8 cellular contexts compared by ENCODE assay signal in genomic region chr10:33116293-33116697, GRCh38.
DNase-seq lines count a peak whose midpoint lies in the region; ATAC-seq and TF ChIP-seq lines count a peak whose summit lies in the region.

No MANE protein-coding gene starts in this region.

- CTCF ChIA-PET in A673 (lab: Charles Lee) (interaction anchor here (0.5 to 1.0 kb wide), 6 partner anchors 48 to 1846 kb away, joined by 3 to 6 read pairs (median 4); partner anchors contain the start of gene NRP1), Panc1 (lab: Charles Lee) (interaction anchor here (0.8 kb wide), 1 partner anchor 72 kb away, joined by 3 read pairs; no protein-coding TSS in a partner anchor)

- H3K27me3 Mint-ChIP-seq in endothelial cell (ENCODE audit: unreplicated experiment) = no peaks in the 10 kb centered on the region
- peaks cover 21% of the 10 kb centered on the region for H3K27me3 Mint-ChIP-seq in nephron (ENCODE audit: low read depth)
- H3K27me3 Mint-ChIP-seq in activated T-helper 1 cell treated with anti-CD3 and anti-CD28 coated beads, Interleukin-12 subunit alpha, Interleukin-12 subunit beta, Interleukin-2, Interleukin-4 antibody, amounts not matched to agents 30 ng/mL and 10 ng/mL and 1 ng/mL, durations not matched to agents 14 hours and 24 hours and 36 hours (ENCODE audit: insufficient read depth) = no peaks in the 10 kb centered on the region

- H3K36me3 ChIP-seq in A673 (ENCODE audit: insufficient read depth, low read length, poor library complexity, severe bottlenecking) (no peaks in the 10 kb centered on the region), Panc1 (ENCODE audit: control insufficient read depth, insufficient read depth, low read length) (no peaks in the 10 kb centered on the region)

- DNase-seq in A673 (ENCODE audit: low spot score) (peak; percentile 82), G401 (ENCODE audit: low spot score) (peak; percentile 18), Panc1 (ENCODE audit: low read depth, low spot score) (no peak), endothelial cell (ENCODE audit: low spot score) (peak; percentile 66), SIG-M5 (lab: John Stamatoyannopoulos, UW) (no peak)
- no peak for DNase-seq in activated T-helper 1 cell treated with anti-CD3 and anti-CD28 coated beads, Interleukin-12 subunit alpha, Interleukin-12 subunit beta, Interleukin-2, Interleukin-4 antibody, amounts not matched to agents 30 ng/mL and 10 ng/mL and 1 ng/mL, durations not matched to agents 14 hours and 24 hours and 36 hours (ENCODE audit: low spot score)

- H3K36me3 Mint-ChIP-seq in endothelial cell (ENCODE audit: low read depth, unreplicated experiment) = no peaks in the 10 kb centered on the region
- no peaks in the 10 kb centered on the region for H3K36me3 Mint-ChIP-seq in nephron (ENCODE audit: low read depth)
- H3K36me3 Mint-ChIP-seq in activated T-helper 1 cell treated with anti-CD3 and anti-CD28 coated beads, Interleukin-12 subunit alpha, Interleukin-12 subunit beta, Interleukin-2, Interleukin-4 antibody, amounts not matched to agents 30 ng/mL and 10 ng/mL and 1 ng/mL, durations not matched to agents 14 hours and 24 hours and 36 hours (ENCODE audit: low read depth) = no peaks in the 10 kb centered on the region

- in situ Hi-C loops in G401 (cut with HindIII; ENCODE audit: low sequenced_read_pairs) = no loop called here
- in situ Hi-C loops in Panc1 (cut with HindIII; ENCODE audit: low pct_unique_long_range_greater_than_20kb, low sequenced_read_pairs) = no loop called here

- H3K9me3 ChIP-seq in A673 (ENCODE audit: low read depth, low read length, poor library complexity, severe bottlenecking) = no peaks in the 10 kb centered on the region
- no peaks in the 10 kb centered on the region for H3K9me3 ChIP-seq in Panc1 (ENCODE audit: control insufficient read depth, insufficient read depth, low read depth, low read length)

- H3K27ac Mint-ChIP-seq in endothelial cell (ENCODE audit: unreplicated experiment) (no peak overlapping the region), nephron (peak overlapping the region in 1 of 3 experiments; percentile 36)
- no peak overlapping the region for H3K27ac Mint-ChIP-seq in activated T-helper 1 cell treated with anti-CD3 and anti-CD28 coated beads, Interleukin-12 subunit alpha, Interleukin-12 subunit beta, Interleukin-2, Interleukin-4 antibody, amounts not matched to agents 30 ng/mL and 10 ng/mL and 1 ng/mL, durations not matched to agents 14 hours and 24 hours and 36 hours

- H3K4me1 ChIP-seq in A673 (ENCODE audit: insufficient read depth, low read length, poor library complexity, severe bottlenecking) (peaks cover 12% of the 10 kb centered on the region), Panc1 (ENCODE audit: control insufficient read depth, insufficient read depth, low read length) (peaks cover under 1% of the 10 kb centered on the region; the same call in 1 of the 2 replicates)

- H3K4me3 ChIP-seq in A673 (ENCODE audit: low read depth, low read length, poor library complexity, severe bottlenecking) (no peak overlapping the region), Panc1 (ENCODE audit: low read depth in 2 of 2, low read length in 2 of 2) (no peak overlapping the region)

- H3K9me3 Mint-ChIP-seq in endothelial cell (ENCODE audit: unreplicated experiment) = no peaks in the 10 kb centered on the region
- H3K9me3 Mint-ChIP-seq in nephron = no peaks in the 10 kb centered on the region
- no peaks in the 10 kb centered on the region for H3K9me3 Mint-ChIP-seq in activated T-helper 1 cell treated with anti-CD3 and anti-CD28 coated beads, Interleukin-12 subunit alpha, Interleukin-12 subunit beta, Interleukin-2, Interleukin-4 antibody, amounts not matched to agents 30 ng/mL and 10 ng/mL and 1 ng/mL, durations not matched to agents 14 hours and 24 hours and 36 hours

- BruUV-seq in A673 (replicated peaks; lab: Mats Ljungman, UMichigan) = no TSS peak
- BruUV-seq in Panc1 (replicated peaks; lab: Mats Ljungman, UMichigan) = no TSS peak

- POLR2A ChIA-PET in A673 (lab: Charles Lee; ENCODE audit: low non-redundant PET) (no interaction called here), Panc1 (lab: Charles Lee) (no interaction called here)

- no peaks in the 10 kb centered on the region for H3K27me3 ChIP-seq in A673 (replicated peaks; ENCODE audit: insufficient read depth, low read depth, low read length, poor library complexity)
- H3K27me3 ChIP-seq in Panc1 (ENCODE audit: control insufficient read depth, insufficient read depth, low read length) = no peaks in the 10 kb centered on the region

- TF ChIP-seq CTCF in A673 (conservative IDR thresholded peaks at IDR 0.05; ENCODE audit: low read depth, low read length) (peak; percentile 87), Panc1 (IDR thresholded peaks at IDR 0.05) (peak; percentile 72), endothelial cell (IDR thresholded peaks at IDR 0.05; ENCODE audit: unreplicated experiment) (peak; percentile 47), nephron (IDR thresholded peaks at IDR 0.05; ENCODE audit: unreplicated experiment in 3 of 3) (peak; percentile 47 to 59 (median 50))

- peaks cover 8% of the 10 kb centered on the region for H3K4me1 Mint-ChIP-seq in endothelial cell (ENCODE audit: unreplicated experiment)
- peaks cover 57% of the 10 kb centered on the region for H3K4me1 Mint-ChIP-seq in nephron
- peaks cover 63% of the 10 kb centered on the region for H3K4me1 Mint-ChIP-seq in activated T-helper 1 cell treated with anti-CD3 and anti-CD28 coated beads, Interleukin-12 subunit alpha, Interleukin-12 subunit beta, Interleukin-2, Interleukin-4 antibody, amounts not matched to agents 30 ng/mL and 10 ng/mL and 1 ng/mL, durations not matched to agents 14 hours and 24 hours and 36 hours (ENCODE audit: low read depth)

- H3K27ac ChIP-seq in A673 (ENCODE audit: low read depth, low read length, poor library complexity, severe bottlenecking) (no peak overlapping the region), Panc1 (ENCODE audit: low read length) (peak overlapping the region; percentile 61)

- H3K4me3 Mint-ChIP-seq in endothelial cell (ENCODE audit: unreplicated experiment) (no peak overlapping the region), nephron (no peak overlapping the region)
- no peak overlapping the region for H3K4me3 Mint-ChIP-seq in activated T-helper 1 cell treated with anti-CD3 and anti-CD28 coated beads, Interleukin-12 subunit alpha, Interleukin-12 subunit beta, Interleukin-2, Interleukin-4 antibody, amounts not matched to agents 30 ng/mL and 10 ng/mL and 1 ng/mL, durations not matched to agents 14 hours and 24 hours and 36 hours

- ATAC-seq in Panc1 (peak; percentile 78), GM18502 (IDR thresholded peaks at IDR 0.05; ENCODE audit: poor library complexity, unreplicated experiment) (no peak)

- intact Hi-C loops in A673 (cut with micrococcal nuclease; ENCODE audit: unreplicated experiment) = loop anchor here (2.0 to 5.0 kb wide), 3 partner anchors 77 to 1521 kb away; no protein-coding TSS in a partner anchor
- intact Hi-C loops in Panc1 (cut with micrococcal nuclease; ENCODE audit: unreplicated experiment) = no loop called here
- intact Hi-C loops in activated T-helper 1 cell treated with anti-CD3 and anti-CD28 coated beads, Interleukin-12 subunit alpha, Interleukin-12 subunit beta, Interleukin-2, Interleukin-4 antibody, amounts not matched to agents 30 ng/mL and 10 ng/mL and 1 ng/mL, durations not matched to agents 14 hours and 24 hours and 36 hours (cut with micrococcal nuclease) = no loop called here

Comparison
In these comparisons a context has a peak if more than half of its experiments do, and no peak if none do; other contexts are left out.
1. DNase-seq: peak in A673 (single experiment), G401 (single experiment) and endothelial cell (single experiment); none in Panc1 (single experiment), activated T-helper 1 cell treated with anti-CD3 and anti-CD28 coated beads, Interleukin-12 subunit alpha, Interleukin-12 subunit beta, Interleukin-2, Interleukin-4 antibody, amounts not matched to agents 30 ng/mL and 10 ng/mL and 1 ng/mL, durations not matched to agents 14 hours and 24 hours and 36 hours (single experiment) and SIG-M5 (single experiment).
2. Peak in every context shown above with its lines, with median percentiles within 50 percentile points of each other: CTCF ChIP-seq.